40 cellular contexts compared by ENCODE assay signal in genomic region chr10:116607336-116607735, GRCh38. TPM values are rescaled to one million over a fixed set of nuclear protein-coding genes. Genes with fewer than 3 reads are reported as not detected.
"Had no signal": no experiment of that assay in that cellular context is flagged by ENCODE, and none has a peak within 500 bp of the region (broad histone marks: within the 10 kb centered on the region; RNA-seq: fewer than 3 reads in every experiment).

No MANE protein-coding gene starts in this region.

- FAIRE-seq: astrocyte, TTC549 had no signal

- ATAC-seq: activated CD8-positive, alpha-beta T cell treated with anti-CD3 and anti-CD28 coated beads for 36 hours; activated naive CD4-positive, alpha-beta T cell treated with anti-CD3 and anti-CD28 coated beads, Interleukin-2, amount 50 U/mL, for 72 hours; activated T-cell treated with anti-CD3 and anti-CD28 coated beads, Interleukin-2, amount 50 U/mL, for 4 hours; activated T-cell treated with anti-CD3 and anti-CD28 coated beads, Interleukin-2, amount 50 U/mL, for 72 hours; activated T-helper 17 cell treated with anti-CD3 and anti-CD28 coated beads, Interleukin-2, amount 50 U/mL, for 72 hours; T-cell; T-helper 17 cell had no signal

- H3K27me3 ChIP-seq: adrenal gland had no signal

- H3K36me3 Mint-ChIP-seq: activated CD4-positive, alpha-beta memory T cell treated with anti-CD3 and anti-CD28 coated beads for 36 hours; activated naive CD8-positive, alpha-beta T cell treated with anti-CD3 and anti-CD28 coated beads for 36 hours; brain; T-cell had no signal

- H3K36me3 ChIP-seq: adrenal gland, cardiac muscle cell had no signal

- H3K9me3 Mint-ChIP-seq: activated B cell treated with CpG ODN at 0.5 μM for 24 hours; activated CD4-positive, alpha-beta memory T cell treated with anti-CD3 and anti-CD28 coated beads for 36 hours; activated CD4-positive, alpha-beta T cell treated with anti-CD3 and anti-CD28 coated beads, Interleukin-2, amount 10 ng/mL, durations not matched to agents 24 days and 14 days; activated CD8-positive, alpha-beta T cell treated with anti-CD3 and anti-CD28 coated beads for 36 hours; activated naive CD4-positive, alpha-beta T cell treated with anti-CD3 and anti-CD28 coated beads for 36 hours; activated naive CD4-positive, alpha-beta T cell treated with anti-CD3 and anti-CD28 coated beads, Interleukin-2, amount 50 U/mL, for 72 hours; activated naive CD8-positive, alpha-beta T cell treated with anti-CD3 and anti-CD28 coated beads for 36 hours; activated T-cell treated with anti-CD3 and anti-CD28 coated beads, Interleukin-2, amount 50 U/mL, for 4 hours; activated T-cell treated with anti-CD3 and anti-CD28 coated beads, Interleukin-2, amount 50 U/mL, for 72 hours; activated T-helper 1 cell treated with anti-CD3 and anti-CD28 coated beads, Interleukin-12 subunit alpha, Interleukin-12 subunit beta, Interleukin-2, Interleukin-4 antibody, amounts not matched to agents 30 ng/mL and 10 ng/mL and 1 ng/mL, durations not matched to agents 14 hours and 24 hours and 36 hours; activated T-helper 17 cell treated with anti-CD3 and anti-CD28 coated beads, Interleukin-2, amount 50 U/mL, for 72 hours; brain; central memory CD8-positive, alpha-beta T cell; T-cell had no signal

- H3K4me1 ChIP-seq: adrenal gland had no signal

- H3K4me3 Mint-ChIP-seq: activated B cell treated with CpG ODN at 0.5 μM for 24 hours; activated CD4-positive, alpha-beta memory T cell treated with anti-CD3 and anti-CD28 coated beads for 36 hours; activated CD4-positive, alpha-beta T cell treated with anti-CD3 and anti-CD28 coated beads, Interleukin-2, amount 10 ng/mL, durations not matched to agents 24 days and 14 days; activated CD8-positive, alpha-beta T cell treated with anti-CD3 and anti-CD28 coated beads for 36 hours; activated naive CD4-positive, alpha-beta T cell treated with anti-CD3 and anti-CD28 coated beads for 36 hours; activated naive CD8-positive, alpha-beta T cell treated with anti-CD3 and anti-CD28 coated beads for 36 hours; activated T-cell treated with anti-CD3 and anti-CD28 coated beads, Interleukin-2, amount 50 U/mL, for 4 hours; activated T-cell treated with anti-CD3 and anti-CD28 coated beads, Interleukin-2, amount 50 U/mL, for 72 hours; activated T-helper 1 cell treated with anti-CD3 and anti-CD28 coated beads, Interleukin-12 subunit alpha, Interleukin-12 subunit beta, Interleukin-2, Interleukin-4 antibody, amounts not matched to agents 30 ng/mL and 10 ng/mL and 1 ng/mL, durations not matched to agents 14 hours and 24 hours and 36 hours; activated T-helper 17 cell treated with anti-CD3 and anti-CD28 coated beads, Interleukin-2, amount 50 U/mL, for 72 hours; brain; central memory CD8-positive, alpha-beta T cell; T-cell; T-helper 17 cell had no signal

- H3K9me3 ChIP-seq: adrenal gland had no signal

- H3K27ac Mint-ChIP-seq: activated B cell treated with CpG ODN at 0.5 μM for 24 hours; activated CD4-positive, alpha-beta memory T cell treated with anti-CD3 and anti-CD28 coated beads for 36 hours; activated CD4-positive, alpha-beta T cell treated with anti-CD3 and anti-CD28 coated beads, Interleukin-2, amount 10 ng/mL, durations not matched to agents 24 days and 14 days; activated CD8-positive, alpha-beta T cell treated with anti-CD3 and anti-CD28 coated beads for 36 hours; activated naive CD4-positive, alpha-beta T cell treated with anti-CD3 and anti-CD28 coated beads for 36 hours; activated naive CD4-positive, alpha-beta T cell treated with anti-CD3 and anti-CD28 coated beads, Interleukin-2, amount 50 U/mL, for 72 hours; activated naive CD8-positive, alpha-beta T cell treated with anti-CD3 and anti-CD28 coated beads for 36 hours; activated T-cell treated with anti-CD3 and anti-CD28 coated beads, Interleukin-2, amount 50 U/mL, for 72 hours; activated T-helper 1 cell treated with anti-CD3 and anti-CD28 coated beads, Interleukin-12 subunit alpha, Interleukin-12 subunit beta, Interleukin-2, Interleukin-4 antibody, amounts not matched to agents 30 ng/mL and 10 ng/mL and 1 ng/mL, durations not matched to agents 14 hours and 24 hours and 36 hours; activated T-helper 17 cell treated with anti-CD3 and anti-CD28 coated beads, Interleukin-2, amount 50 U/mL, for 72 hours; brain; T-cell; T-helper 17 cell had no signal

- DNase-seq: activated B cell treated with CpG ODN at 0.5 μM for 24 hours; activated CD4-positive, alpha-beta memory T cell treated with anti-CD3 and anti-CD28 coated beads for 36 hours; activated CD4-positive, alpha-beta T cell treated with anti-CD3 and anti-CD28 coated beads for 4 hours; activated CD4-positive, alpha-beta T cell treated with anti-CD3 and anti-CD28 coated beads, Interleukin-2, amount 10 ng/mL, durations not matched to agents 24 days and 14 days; activated CD4-positive, alpha-beta T cell treated with anti-CD3 and anti-CD28 coated beads, Interleukin-2, amount 50 U/mL, for 1 hour; activated CD4-positive, alpha-beta T cell treated with anti-CD3 and anti-CD28 coated beads, Interleukin-2, amount 50 U/mL, for 4 hours; activated CD4-positive, CD25-positive, alpha-beta regulatory T cell treated with anti-CD3 and anti-CD28 coated beads, Interleukin-2, amount 50 U/mL, for 72 hours; activated CD8-positive, alpha-beta memory T cell treated with anti-CD3 and anti-CD28 coated beads, Interleukin-2, amount 50 U/mL, for 4 hours; activated CD8-positive, alpha-beta T cell treated with anti-CD3 and anti-CD28 coated beads for 36 hours; activated effector memory CD4-positive, alpha-beta T cell treated with anti-CD3 and anti-CD28 coated beads, Interleukin-2, amount 50 U/mL, for 16 hours; activated gamma-delta T cell treated with Interleukin-2 at 50 U/mL for 16 hours; activated naive CD4-positive, alpha-beta T cell; activated naive CD4-positive, alpha-beta T cell treated with anti-CD3 and anti-CD28 coated beads for 36 hours; activated naive CD4-positive, alpha-beta T cell treated with anti-CD3 and anti-CD28 coated beads, Interleukin-2, amount 50 U/mL, for 16 hours; activated naive CD8-positive, alpha-beta T cell treated with anti-CD3 and anti-CD28 coated beads for 36 hours; activated T-cell treated with anti-CD3 and anti-CD28 coated beads for 4 hours; activated T-cell treated with anti-CD3 and anti-CD28 coated beads, Interleukin-2, amount 50 U/mL, for 1 hour; activated T-cell treated with anti-CD3 and anti-CD28 coated beads, Interleukin-2, amount 50 U/mL, for 4 hours; activated T-cell treated with anti-CD3 and anti-CD28 coated beads, Interleukin-2, amount 50 U/mL, for 72 hours; adrenal gland; amniotic stem cell; aorta; caudate nucleus; T-cell; T-helper 17 cell; T-helper 9 cell had no signal

- H3K4me1 Mint-ChIP-seq: activated B cell treated with CpG ODN at 0.5 μM for 24 hours; activated CD4-positive, alpha-beta T cell treated with anti-CD3 and anti-CD28 coated beads, Interleukin-2, amount 10 ng/mL, durations not matched to agents 24 days and 14 days; activated naive CD8-positive, alpha-beta T cell treated with anti-CD3 and anti-CD28 coated beads for 36 hours; activated T-helper 17 cell treated with anti-CD3 and anti-CD28 coated beads, Interleukin-2, amount 50 U/mL, for 72 hours; brain; central memory CD8-positive, alpha-beta T cell; T-cell; T-helper 17 cell had no signal

- H3K27ac ChIP-seq: adrenal gland, cardiac muscle cell, VCaP had no signal

- H3K4me3 ChIP-seq: adrenal gland, cardiac muscle cell had no signal

RNA-seq across cellular contexts. Expression of gene PNLIPRP2, which starts 13.4 kb away (rescaled TPM):
- total RNA-seq: activated B cell treated with CpG ODN at 0.5 μM for 24 hours; activated CD4-positive, alpha-beta memory T cell treated with anti-CD3 and anti-CD28 coated beads for 36 hours; activated CD4-positive, alpha-beta T cell treated with anti-CD3 and anti-CD28 coated beads, Interleukin-2, amount 10 ng/mL, durations not matched to agents 24 days and 14 days; activated CD8-positive, alpha-beta memory T cell treated with anti-CD3 and anti-CD28 coated beads for 36 hours; activated CD8-positive, alpha-beta T cell treated with anti-CD3 and anti-CD28 coated beads for 36 hours; activated naive CD4-positive, alpha-beta T cell treated with anti-CD3 and anti-CD28 coated beads for 36 hours; activated naive CD4-positive, alpha-beta T cell treated with anti-CD3 and anti-CD28 coated beads, Interleukin-2, amount 50 U/mL, for 72 hours; activated naive CD8-positive, alpha-beta T cell treated with anti-CD3 and anti-CD28 coated beads for 36 hours; activated T-cell treated with anti-CD3 and anti-CD28 coated beads, Interleukin-2, amount 50 U/mL, for 72 hours; activated T-helper 1 cell treated with anti-CD3 and anti-CD28 coated beads, Interleukin-12 subunit alpha, Interleukin-12 subunit beta, Interleukin-2, Interleukin-4 antibody, amounts not matched to agents 30 ng/mL and 10 ng/mL and 1 ng/mL, durations not matched to agents 14 hours and 24 hours and 36 hours; activated T-helper 17 cell treated with anti-CD3 and anti-CD28 coated beads, Interleukin-2, amount 50 U/mL, for 72 hours; astrocyte; bronchial epithelial cell; cardiac muscle cell; cerebellum; T-helper 1 cell treated with Interleukin-12 subunit alpha and Interleukin-12 subunit beta and Interleukin-4 antibody, amounts not matched to agents 30 ng/mL and 1 ng/mL, for 36 hours; T-helper 17 cell; T-helper 2 cell treated with Interferon-gamma antibody and Interleukin-4, amounts not matched to agents 100 ng/mL and 5 ng/mL, for 36 hours had no signal
- polyA plus RNA-seq: cardiac muscle cell had no signal

RNA-seq across cellular contexts. Expression of gene PNLIPRP1, which starts 16.6 kb away (rescaled TPM):
- total RNA-seq: activated B cell treated with CpG ODN at 0.5 μM for 24 hours; activated CD4-positive, alpha-beta memory T cell treated with anti-CD3 and anti-CD28 coated beads for 36 hours; activated CD4-positive, alpha-beta T cell treated with anti-CD3 and anti-CD28 coated beads, Interleukin-2, amount 10 ng/mL, durations not matched to agents 24 days and 14 days; activated CD8-positive, alpha-beta memory T cell treated with anti-CD3 and anti-CD28 coated beads for 36 hours; activated CD8-positive, alpha-beta T cell treated with anti-CD3 and anti-CD28 coated beads for 36 hours; activated naive CD4-positive, alpha-beta T cell treated with anti-CD3 and anti-CD28 coated beads for 36 hours; activated naive CD4-positive, alpha-beta T cell treated with anti-CD3 and anti-CD28 coated beads, Interleukin-2, amount 50 U/mL, for 72 hours; activated naive CD8-positive, alpha-beta T cell treated with anti-CD3 and anti-CD28 coated beads for 36 hours; activated T-cell treated with anti-CD3 and anti-CD28 coated beads, Interleukin-2, amount 50 U/mL, for 72 hours; activated T-helper 1 cell treated with anti-CD3 and anti-CD28 coated beads, Interleukin-12 subunit alpha, Interleukin-12 subunit beta, Interleukin-2, Interleukin-4 antibody, amounts not matched to agents 30 ng/mL and 10 ng/mL and 1 ng/mL, durations not matched to agents 14 hours and 24 hours and 36 hours; activated T-helper 17 cell treated with anti-CD3 and anti-CD28 coated beads, Interleukin-2, amount 50 U/mL, for 72 hours; astrocyte; bronchial epithelial cell; cardiac muscle cell; cerebellum; T-helper 1 cell treated with Interleukin-12 subunit alpha and Interleukin-12 subunit beta and Interleukin-4 antibody, amounts not matched to agents 30 ng/mL and 1 ng/mL, for 36 hours; T-helper 17 cell; T-helper 2 cell treated with Interferon-gamma antibody and Interleukin-4, amounts not matched to agents 100 ng/mL and 5 ng/mL, for 36 hours had no signal
- polyA plus RNA-seq: cardiac muscle cell had no signal
